Comparison of ENCODE assay signal across 1 cellular context in genomic region chr1:21260405-21261129, GRCh38.
TF ChIP-seq lines count a peak whose summit lies in the region.

No MANE protein-coding gene starts in this region.

TF ChIP-seq in GM23338, 12 proteins besides CTCF, POLR2A, EP300 and RAD21 (continued from another document):
- TF ChIP-seq ZNF462 (CRISPR knock-in tag; IDR thresholded peaks at IDR 0.05) (no peak), STAT1 (IDR thresholded peaks at IDR 0.05; ENCODE audit: unreplicated experiment) (no peak), ETS1 (IDR thresholded peaks at IDR 0.05) (no peak), CREB1 (CRISPR knock-in tag; IDR thresholded peaks at IDR 0.05; ENCODE audit: low read depth) (no peak), POLR2AphosphoS5 (IDR thresholded peaks at IDR 0.05; ENCODE audit: low read depth) (no peak), EZH2 (IDR thresholded peaks at IDR 0.05; ENCODE audit: low read depth, unreplicated experiment) (no peak), ZNF114 (CRISPR knock-in tag; IDR thresholded peaks at IDR 0.05) (no peak), NANOG (IDR thresholded peaks at IDR 0.05; ENCODE audit: borderline replicate concordance) (no peak), REST (IDR thresholded peaks at IDR 0.05; ENCODE audit: unreplicated experiment) (no peak)
